In genomic region chr13:20340136-20340758, GRCh38 we compare ENCODE assay signal across 23 cellular contexts.
A peak's percentile ranks its signal among the peaks of the same experiment; 100 is the strongest.
DNase-seq lines count a peak whose midpoint lies in the region; ATAC-seq and TF ChIP-seq lines count a peak whose summit lies in the region.
"Had no signal": no experiment of that assay in that cellular context is flagged by ENCODE, and none has a peak within 500 bp of the region (broad histone marks: within the 10 kb centered on the region; RNA-seq: fewer than 3 reads in every experiment).

No MANE protein-coding gene starts in this region.

- H3K79me2 ChIP-seq in GM23248 (ENCODE audit: insufficient read depth): no peaks in the 10 kb centered on the region
- H3K79me2 ChIP-seq: parathyroid adenoma had no signal

- H3K27me3 Mint-ChIP-seq in T-helper 17 cell: peaks cover 14% of the 10 kb centered on the region
- H3K27me3 Mint-ChIP-seq: activated T-helper 17 cell treated with anti-CD3 and anti-CD28 coated beads, Interleukin-2, amount 50 U/mL, for 72 hours had no signal

- H3K9me3 ChIP-seq in GM23248 (ENCODE audit: low read depth) (no peaks in the 10 kb centered on the region), adipocyte (ENCODE audit: control insufficient read depth, low read length) (no peaks in the 10 kb centered on the region), T-helper 17 cell (ENCODE audit: control insufficient read depth, low read length, poor library complexity, severe bottlenecking) (no peaks in the 10 kb centered on the region)

- H3K36me3 Mint-ChIP-seq in T-helper 17 cell (ENCODE audit: low read depth): no peaks in the 10 kb centered on the region
- H3K36me3 Mint-ChIP-seq: activated naive CD4-positive, alpha-beta T cell treated with anti-CD3 and anti-CD28 coated beads, Interleukin-2, amount 50 U/mL, for 72 hours; CD8-positive, alpha-beta memory T cell; mesothelial cell of epicardium; natural killer cell had no signal

- H3K9ac ChIP-seq in GM23248 (peak overlapping the region; percentile 33; the same call in 1 of the 2 replicates), adipocyte (ENCODE audit: low read length) (peak overlapping the region; percentile 32)
- H3K9ac ChIP-seq: parathyroid adenoma had no signal

- no peak for TF ChIP-seq CTCF in fibroblast of mammary gland (conservative IDR thresholded peaks at IDR 0.05; ENCODE audit: control insufficient read depth, insufficient read depth, low read depth, low read length)

- no peaks in the 10 kb centered on the region for H3K9me2 ChIP-seq in GM23248 (ENCODE audit: insufficient read depth)

- ATAC-seq in T-helper 17 cell (no peak), GM21447 (IDR thresholded peaks at IDR 0.05; ENCODE audit: unreplicated experiment) (no peak)
- ATAC-seq: activated naive CD4-positive, alpha-beta T cell treated with anti-CD3 and anti-CD28 coated beads, Interleukin-2, amount 50 U/mL, for 72 hours; effector memory CD8-positive, alpha-beta T cell; GM12878; HepG2; natural killer cell had no signal

- H3F3A ChIP-seq in GM23248 (ENCODE audit: insufficient read depth): peaks cover 15% of the 10 kb centered on the region

- H3K4me3 ChIP-seq in GM23248 (peak overlapping the region; percentile 52), adipocyte (ENCODE audit: low read length) (peak overlapping the region; percentile 62), fibroblast of mammary gland (ENCODE audit: control insufficient read depth, low read depth, low read length) (peak overlapping the region; percentile 12), skin epidermis (no peak overlapping the region)
- H3K4me3 ChIP-seq: GM12878 had no signal

- no peak overlapping the region for H3K4me3 Mint-ChIP-seq in T-helper 17 cell
- H3K4me3 Mint-ChIP-seq: activated CD4-positive, alpha-beta T cell treated with anti-CD3 and anti-CD28 coated beads, Interleukin-2, amount 10 ng/mL, durations not matched to agents 24 days and 14 days; activated T-helper 17 cell treated with anti-CD3 and anti-CD28 coated beads, Interleukin-2, amount 50 U/mL, for 72 hours; CD8-positive, alpha-beta memory T cell; effector memory CD8-positive, alpha-beta T cell; mesothelial cell of epicardium; natural killer cell; T-helper 1 cell treated with Interleukin-12 subunit alpha and Interleukin-12 subunit beta and Interleukin-4 antibody, amounts not matched to agents 30 μg/mL and 1 μg/mL, for 36 hours had no signal

- H3K27me3 ChIP-seq in GM23248 (replicated peaks; ENCODE audit: insufficient read depth): no peaks in the 10 kb centered on the region
- no peaks in the 10 kb centered on the region for H3K27me3 ChIP-seq in adipocyte (replicated peaks; ENCODE audit: control insufficient read depth, insufficient read depth, low read length)

- in situ Hi-C loops in GM23248 (cut with MboI): no loop called here

- no peak overlapping the region for H3K27ac Mint-ChIP-seq in T-helper 17 cell
- H3K27ac Mint-ChIP-seq: activated CD4-positive, alpha-beta T cell treated with anti-CD3 and anti-CD28 coated beads, Interleukin-2, amount 10 ng/mL, durations not matched to agents 24 days and 14 days; activated naive CD4-positive, alpha-beta T cell treated with anti-CD3 and anti-CD28 coated beads, Interleukin-2, amount 50 U/mL, for 72 hours; effector memory CD8-positive, alpha-beta T cell; mesothelial cell of epicardium; natural killer cell; T-helper 1 cell treated with Interleukin-12 subunit alpha and Interleukin-12 subunit beta and Interleukin-4 antibody, amounts not matched to agents 30 μg/mL and 1 μg/mL, for 36 hours had no signal

- peaks cover 12% of the 10 kb centered on the region for H3K4me1 Mint-ChIP-seq in T-helper 17 cell
- H3K4me1 Mint-ChIP-seq: activated CD4-positive, alpha-beta T cell treated with anti-CD3 and anti-CD28 coated beads, Interleukin-2, amount 10 ng/mL, durations not matched to agents 24 days and 14 days; activated T-helper 17 cell treated with anti-CD3 and anti-CD28 coated beads, Interleukin-2, amount 50 U/mL, for 72 hours had no signal

- 40 to 42% methylated on average over 12 of the region's 12 CpGs for WGBS in GM23248 (ENCODE audit: low coverage in 1 of 2, low lambda C conversion rate in 2 of 2, missing lambda C conversion rate in 2 of 2), 2 experiments

- H3K36me3 ChIP-seq in GM23248 (ENCODE audit: low read depth): no peaks in the 10 kb centered on the region
- no peaks in the 10 kb centered on the region for H3K36me3 ChIP-seq in adipocyte (ENCODE audit: control insufficient read depth, insufficient read depth, low read length, severe bottlenecking)

- H4K20me1 ChIP-seq in GM23248 (ENCODE audit: insufficient read depth): no peaks in the 10 kb centered on the region

- DNase-seq in GM23248 (no peak), adipocyte (ENCODE audit: low read depth) (no peak), fibroblast of mammary gland (ENCODE audit: low read depth) (no peak), T-helper 17 cell (no peak)
- no peak for DNase-seq in effector CD8-positive, alpha-beta T cell (lab: John Stamatoyannopoulos, UW)
- no peak for DNase-seq in stimulated activated naive CD4-positive, alpha-beta T cell treated with Interleukin-2 at 50 U/mL for 16 hours (lab: John Stamatoyannopoulos, UW)
- DNase-seq: activated CD4-positive, alpha-beta T cell treated with anti-CD3 and anti-CD28 coated beads, Interleukin-2, amount 10 ng/mL, durations not matched to agents 24 days and 14 days; CD8-positive, alpha-beta memory T cell; DMS79; effector memory CD8-positive, alpha-beta T cell; natural killer cell; NCI-H1105; NCI-H2029 treated with DMSO at 0.1 percent for 48 hours; NCI-H446 had no signal

- H3K4me2 ChIP-seq in GM23248 (ENCODE audit: unreplicated experiment): peak overlapping the region; percentile 87

- H3K4me1 ChIP-seq in GM23248 (ENCODE audit: insufficient read depth) (peaks cover 20% of the 10 kb centered on the region), adipocyte (ENCODE audit: control insufficient read depth, insufficient read depth, low read length) (peaks cover 19% of the 10 kb centered on the region)
- H3K4me1 ChIP-seq: parathyroid adenoma had no signal

- H3K27ac ChIP-seq in GM23248 (peak overlapping the region; percentile 46), skin epidermis (peak overlapping the region in 18 of 21 experiments; percentile 6 to 87 (median 58))
- H3K27ac ChIP-seq: parathyroid adenoma had no signal

- peak overlapping the region; percentile 80 for H2AFZ ChIP-seq in GM23248
- H2AFZ ChIP-seq: parathyroid adenoma had no signal

Comparison
In these comparisons a context has a peak if more than half of its experiments do, and no peak if none do; other contexts are left out.
1. H3K4me3 ChIP-seq: peak in GM23248 (single experiment), adipocyte (single experiment) and fibroblast of mammary gland (single experiment); none in skin epidermis (0 of 7).